In the genomic region with DNA sequence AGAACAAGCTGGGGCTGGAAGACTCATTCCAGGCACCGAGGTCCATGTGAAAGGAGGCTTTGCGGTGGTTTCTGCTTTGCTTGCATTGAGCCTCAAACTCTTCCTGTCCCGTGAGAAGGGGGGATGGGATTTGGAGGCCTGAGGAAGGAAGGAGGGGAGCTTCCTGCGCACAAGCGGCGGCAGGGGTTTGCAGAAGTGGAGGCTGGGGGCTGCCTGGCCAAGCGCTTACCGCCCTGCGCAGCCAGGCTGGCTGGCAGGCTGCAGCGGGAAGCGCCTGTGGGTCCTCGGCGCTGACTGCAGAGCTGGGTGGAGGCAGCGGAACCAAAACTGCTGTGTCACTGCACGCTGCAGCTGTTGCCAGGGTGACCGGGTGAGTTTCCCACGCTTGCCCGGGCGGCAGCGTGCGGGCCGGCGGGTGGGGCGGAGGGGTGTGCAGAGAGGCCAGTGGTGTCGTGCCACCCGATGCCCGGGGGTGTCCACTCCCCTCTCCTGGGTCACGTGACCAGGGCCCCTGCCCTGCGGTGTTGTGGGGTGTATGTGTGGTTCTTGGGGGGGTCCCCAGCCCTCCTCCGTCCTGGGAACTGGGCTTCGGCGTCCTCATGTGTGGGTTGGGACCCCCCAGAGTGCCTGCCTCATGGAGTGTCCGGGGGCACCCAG, we compare ENCODE assay signal across 8 cellular contexts.
DNase-seq lines count a peak whose midpoint lies in the region; ATAC-seq and TF ChIP-seq lines count a peak whose summit lies in the region.

No MANE protein-coding gene starts in this region.

- no peaks in the 10 kb centered on the region for H3K27me3 ChIP-seq in gastroesophageal sphincter

- H3K4me3 ChIP-seq in gastroesophageal sphincter = peak overlapping the region in 1 of 2 donors; percentile 39

- peaks cover 9 to 100% (median 84%) of the 10 kb centered on the region in 3 donors for H3K4me1 ChIP-seq in gastroesophageal sphincter

- H3K36me3 Mint-ChIP-seq in IgD-negative memory B cell = no peaks in the 10 kb centered on the region

- H3K9me3 Mint-ChIP-seq in IgD-negative memory B cell = no peaks in the 10 kb centered on the region

- H3K27ac Mint-ChIP-seq in IgD-negative memory B cell = peak overlapping the region in 2 of 3 donors; percentile 83 to 93

- DNase-seq in COR-L47 (lab: John Stamatoyannopoulos, UW) (peak; percentile 85), SIG-M5 treated with dmso at 0.1 percent for 504 hours (lab: John Stamatoyannopoulos, UW; ENCODE audit: unreplicated experiment) (peak; percentile 92), omental fat pad (ENCODE audit: low spot score) (peak; percentile 64), superior temporal gyrus (ENCODE audit: extremely low spot score) (peak; percentile 89)
- DNase-seq in activated naive CD4-positive, alpha-beta T cell (lab: John Stamatoyannopoulos, UW) = peak; percentile 20 to 59 (median 36)

- peaks cover 0 to 24% of the 10 kb centered on the region in 2 donors for H3K36me3 ChIP-seq in gastroesophageal sphincter

- no peaks in the 10 kb centered on the region for H3K9me3 ChIP-seq in gastroesophageal sphincter

- no peak for TF ChIP-seq CTCF in gastroesophageal sphincter (IDR thresholded peaks at IDR 0.05)
- TF ChIP-seq CTCF in omental fat pad (IDR thresholded peaks at IDR 0.05) = no peak

- no peaks in the 10 kb centered on the region for H3K27me3 Mint-ChIP-seq in IgD-negative memory B cell

- WGBS in gastroesophageal sphincter (ENCODE audit: low coverage in 1 of 2), 2 donors = 7% methylated on average over 3 of the region's 33 CpGs; no CpG with 5 or more reads in 1 of the 2 donors

- peaks cover 27 to 28% (median 27%) of the 10 kb centered on the region in 3 donors for H3K4me1 Mint-ChIP-seq in IgD-negative memory B cell

- TF ChIP-seq POLR2A in gastroesophageal sphincter (IDR thresholded peaks at IDR 0.05) = peak in 1 of 2 donors; percentile 20

- peak overlapping the region; percentile 11 to 80 (median 76) for H3K27ac ChIP-seq in gastroesophageal sphincter

- peak overlapping the region; percentile 5 to 82 (median 38) for H3K4me3 Mint-ChIP-seq in IgD-negative memory B cell

- ATAC-seq in GM21367 (IDR thresholded peaks at IDR 0.05; ENCODE audit: unreplicated experiment) (peak; percentile 48), gastroesophageal sphincter (peak; percentile 87), omental fat pad (ENCODE audit: low FRiP score) (peak; percentile 73)

- TF ChIP-seq EP300 in gastroesophageal sphincter (IDR thresholded peaks at IDR 0.05) = no peak

Comparison
In these comparisons a context has a peak if more than half of its experiments do, and no peak if none do; other contexts are left out.
1. DNase-seq: peak in every context shown above with its lines; median percentile 92 in SIG-M5 treated with dmso at 0.1 percent for 504 hours; 89 in superior temporal gyrus; 85 in COR-L47; 64 in omental fat pad; 36 in activated naive CD4-positive, alpha-beta T cell.